1 cellular context compared by ENCODE assay signal in the genomic region with DNA sequence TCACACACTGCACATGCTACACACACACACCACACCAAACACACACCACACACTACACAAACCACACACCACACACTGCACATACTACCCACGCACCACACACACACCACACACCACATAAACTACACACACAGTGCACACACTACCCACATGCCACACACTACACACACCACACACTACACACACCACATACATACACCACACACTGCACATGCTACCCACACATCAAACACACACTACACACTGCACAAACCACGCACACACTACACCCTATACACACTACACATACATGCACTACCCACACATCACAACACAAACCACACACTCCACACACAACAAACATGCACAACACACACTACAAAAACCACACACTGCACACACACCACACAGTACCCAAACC.
TF ChIP-seq lines count a peak whose summit lies in the region.

No MANE protein-coding gene starts in this region.

TF ChIP-seq in H1, 55 proteins besides CTCF, POLR2A, EP300 and RAD21:
- TF ChIP-seq RFX5 (IDR thresholded peaks at IDR 0.05; ENCODE audit: borderline replicate concordance, low read depth, low read length) (no peak), SIX5 (IDR thresholded peaks at IDR 0.05; ENCODE audit: low read depth, low read length) (no peak), CBX8 (IDR thresholded peaks at IDR 0.05; ENCODE audit: borderline replicate concordance, low read depth, low read length) (no peak), SIRT6 (IDR thresholded peaks at IDR 0.05; ENCODE audit: low read length) (no peak), CTBP2 (IDR thresholded peaks at IDR 0.05; ENCODE audit: borderline replicate concordance, insufficient read depth, insufficient read length, low read length) (no peak), BCL11A (IDR thresholded peaks at IDR 0.05; ENCODE audit: low read depth in 2 of 2, low read length in 2 of 2) (no peak), RNF2 (IDR thresholded peaks at IDR 0.05; ENCODE audit: borderline replicate concordance, low read depth, low read length, missing control alignments, poor library complexity, severe bottlenecking) (no peak), RXRA (IDR thresholded peaks at IDR 0.05; ENCODE audit: insufficient read depth, low read depth, low read length) (no peak), ZNF274 (IDR thresholded peaks at IDR 0.05; ENCODE audit: borderline replicate concordance, extremely low read depth, low read length) (no peak), CEBPB (IDR thresholded peaks at IDR 0.05; ENCODE audit: low read depth, low read length) (no peak), CREB1 (IDR thresholded peaks at IDR 0.05) (no peak)
- TF ChIP-seq, protein P1, sequence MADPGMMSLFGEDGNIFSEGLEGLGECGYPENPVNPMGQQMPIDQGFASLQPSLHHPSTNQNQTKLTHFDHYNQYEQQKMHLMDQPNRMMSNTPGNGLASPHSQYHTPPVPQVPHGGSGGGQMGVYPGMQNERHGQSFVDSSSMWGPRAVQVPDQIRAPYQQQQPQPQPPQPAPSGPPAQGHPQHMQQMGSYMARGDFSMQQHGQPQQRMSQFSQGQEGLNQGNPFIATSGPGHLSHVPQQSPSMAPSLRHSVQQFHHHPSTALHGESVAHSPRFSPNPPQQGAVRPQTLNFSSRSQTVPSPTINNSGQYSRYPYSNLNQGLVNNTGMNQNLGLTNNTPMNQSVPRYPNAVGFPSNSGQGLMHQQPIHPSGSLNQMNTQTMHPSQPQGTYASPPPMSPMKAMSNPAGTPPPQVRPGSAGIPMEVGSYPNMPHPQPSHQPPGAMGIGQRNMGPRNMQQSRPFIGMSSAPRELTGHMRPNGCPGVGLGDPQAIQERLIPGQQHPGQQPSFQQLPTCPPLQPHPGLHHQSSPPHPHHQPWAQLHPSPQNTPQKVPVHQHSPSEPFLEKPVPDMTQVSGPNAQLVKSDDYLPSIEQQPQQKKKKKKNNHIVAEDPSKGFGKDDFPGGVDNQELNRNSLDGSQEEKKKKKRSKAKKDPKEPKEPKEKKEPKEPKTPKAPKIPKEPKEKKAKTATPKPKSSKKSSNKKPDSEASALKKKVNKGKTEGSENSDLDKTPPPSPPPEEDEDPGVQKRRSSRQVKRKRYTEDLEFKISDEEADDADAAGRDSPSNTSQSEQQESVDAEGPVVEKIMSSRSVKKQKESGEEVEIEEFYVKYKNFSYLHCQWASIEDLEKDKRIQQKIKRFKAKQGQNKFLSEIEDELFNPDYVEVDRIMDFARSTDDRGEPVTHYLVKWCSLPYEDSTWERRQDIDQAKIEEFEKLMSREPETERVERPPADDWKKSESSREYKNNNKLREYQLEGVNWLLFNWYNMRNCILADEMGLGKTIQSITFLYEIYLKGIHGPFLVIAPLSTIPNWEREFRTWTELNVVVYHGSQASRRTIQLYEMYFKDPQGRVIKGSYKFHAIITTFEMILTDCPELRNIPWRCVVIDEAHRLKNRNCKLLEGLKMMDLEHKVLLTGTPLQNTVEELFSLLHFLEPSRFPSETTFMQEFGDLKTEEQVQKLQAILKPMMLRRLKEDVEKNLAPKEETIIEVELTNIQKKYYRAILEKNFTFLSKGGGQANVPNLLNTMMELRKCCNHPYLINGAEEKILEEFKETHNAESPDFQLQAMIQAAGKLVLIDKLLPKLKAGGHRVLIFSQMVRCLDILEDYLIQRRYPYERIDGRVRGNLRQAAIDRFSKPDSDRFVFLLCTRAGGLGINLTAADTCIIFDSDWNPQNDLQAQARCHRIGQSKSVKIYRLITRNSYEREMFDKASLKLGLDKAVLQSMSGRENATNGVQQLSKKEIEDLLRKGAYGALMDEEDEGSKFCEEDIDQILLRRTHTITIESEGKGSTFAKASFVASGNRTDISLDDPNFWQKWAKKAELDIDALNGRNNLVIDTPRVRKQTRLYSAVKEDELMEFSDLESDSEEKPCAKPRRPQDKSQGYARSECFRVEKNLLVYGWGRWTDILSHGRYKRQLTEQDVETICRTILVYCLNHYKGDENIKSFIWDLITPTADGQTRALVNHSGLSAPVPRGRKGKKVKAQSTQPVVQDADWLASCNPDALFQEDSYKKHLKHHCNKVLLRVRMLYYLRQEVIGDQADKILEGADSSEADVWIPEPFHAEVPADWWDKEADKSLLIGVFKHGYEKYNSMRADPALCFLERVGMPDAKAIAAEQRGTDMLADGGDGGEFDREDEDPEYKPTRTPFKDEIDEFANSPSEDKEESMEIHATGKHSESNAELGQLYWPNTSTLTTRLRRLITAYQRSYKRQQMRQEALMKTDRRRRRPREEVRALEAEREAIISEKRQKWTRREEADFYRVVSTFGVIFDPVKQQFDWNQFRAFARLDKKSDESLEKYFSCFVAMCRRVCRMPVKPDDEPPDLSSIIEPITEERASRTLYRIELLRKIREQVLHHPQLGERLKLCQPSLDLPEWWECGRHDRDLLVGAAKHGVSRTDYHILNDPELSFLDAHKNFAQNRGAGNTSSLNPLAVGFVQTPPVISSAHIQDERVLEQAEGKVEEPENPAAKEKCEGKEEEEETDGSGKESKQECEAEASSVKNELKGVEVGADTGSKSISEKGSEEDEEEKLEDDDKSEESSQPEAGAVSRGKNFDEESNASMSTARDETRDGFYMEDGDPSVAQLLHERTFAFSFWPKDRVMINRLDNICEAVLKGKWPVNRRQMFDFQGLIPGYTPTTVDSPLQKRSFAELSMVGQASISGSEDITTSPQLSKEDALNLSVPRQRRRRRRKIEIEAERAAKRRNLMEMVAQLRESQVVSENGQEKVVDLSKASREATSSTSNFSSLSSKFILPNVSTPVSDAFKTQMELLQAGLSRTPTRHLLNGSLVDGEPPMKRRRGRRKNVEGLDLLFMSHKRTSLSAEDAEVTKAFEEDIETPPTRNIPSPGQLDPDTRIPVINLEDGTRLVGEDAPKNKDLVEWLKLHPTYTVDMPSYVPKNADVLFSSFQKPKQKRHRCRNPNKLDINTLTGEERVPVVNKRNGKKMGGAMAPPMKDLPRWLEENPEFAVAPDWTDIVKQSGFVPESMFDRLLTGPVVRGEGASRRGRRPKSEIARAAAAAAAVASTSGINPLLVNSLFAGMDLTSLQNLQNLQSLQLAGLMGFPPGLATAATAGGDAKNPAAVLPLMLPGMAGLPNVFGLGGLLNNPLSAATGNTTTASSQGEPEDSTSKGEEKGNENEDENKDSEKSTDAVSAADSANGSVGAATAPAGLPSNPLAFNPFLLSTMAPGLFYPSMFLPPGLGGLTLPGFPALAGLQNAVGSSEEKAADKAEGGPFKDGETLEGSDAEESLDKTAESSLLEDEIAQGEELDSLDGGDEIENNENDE (IDR thresholded peaks at IDR 0.05; ENCODE audit: insufficient replicate concordance, low read length), result no peak
- TF ChIP-seq, protein P2, sequence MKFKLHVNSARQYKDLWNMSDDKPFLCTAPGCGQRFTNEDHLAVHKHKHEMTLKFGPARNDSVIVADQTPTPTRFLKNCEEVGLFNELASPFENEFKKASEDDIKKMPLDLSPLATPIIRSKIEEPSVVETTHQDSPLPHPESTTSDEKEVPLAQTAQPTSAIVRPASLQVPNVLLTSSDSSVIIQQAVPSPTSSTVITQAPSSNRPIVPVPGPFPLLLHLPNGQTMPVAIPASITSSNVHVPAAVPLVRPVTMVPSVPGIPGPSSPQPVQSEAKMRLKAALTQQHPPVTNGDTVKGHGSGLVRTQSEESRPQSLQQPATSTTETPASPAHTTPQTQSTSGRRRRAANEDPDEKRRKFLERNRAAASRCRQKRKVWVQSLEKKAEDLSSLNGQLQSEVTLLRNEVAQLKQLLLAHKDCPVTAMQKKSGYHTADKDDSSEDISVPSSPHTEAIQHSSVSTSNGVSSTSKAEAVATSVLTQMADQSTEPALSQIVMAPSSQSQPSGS (IDR thresholded peaks at IDR 0.05; ENCODE audit: low read length), result no peak
- TF ChIP-seq, protein P3, sequence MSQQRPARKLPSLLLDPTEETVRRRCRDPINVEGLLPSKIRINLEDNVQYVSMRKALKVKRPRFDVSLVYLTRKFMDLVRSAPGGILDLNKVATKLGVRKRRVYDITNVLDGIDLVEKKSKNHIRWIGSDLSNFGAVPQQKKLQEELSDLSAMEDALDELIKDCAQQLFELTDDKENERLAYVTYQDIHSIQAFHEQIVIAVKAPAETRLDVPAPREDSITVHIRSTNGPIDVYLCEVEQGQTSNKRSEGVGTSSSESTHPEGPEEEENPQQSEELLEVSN (IDR thresholded peaks at IDR 0.05), result no peak
- TF ChIP-seq, protein P4, sequence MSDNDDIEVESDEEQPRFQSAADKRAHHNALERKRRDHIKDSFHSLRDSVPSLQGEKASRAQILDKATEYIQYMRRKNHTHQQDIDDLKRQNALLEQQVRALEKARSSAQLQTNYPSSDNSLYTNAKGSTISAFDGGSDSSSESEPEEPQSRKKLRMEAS (IDR thresholded peaks at IDR 0.05), result no peak
TF ChIP-seq in H1: peak in this region for 0.
